In the genomic region with DNA sequence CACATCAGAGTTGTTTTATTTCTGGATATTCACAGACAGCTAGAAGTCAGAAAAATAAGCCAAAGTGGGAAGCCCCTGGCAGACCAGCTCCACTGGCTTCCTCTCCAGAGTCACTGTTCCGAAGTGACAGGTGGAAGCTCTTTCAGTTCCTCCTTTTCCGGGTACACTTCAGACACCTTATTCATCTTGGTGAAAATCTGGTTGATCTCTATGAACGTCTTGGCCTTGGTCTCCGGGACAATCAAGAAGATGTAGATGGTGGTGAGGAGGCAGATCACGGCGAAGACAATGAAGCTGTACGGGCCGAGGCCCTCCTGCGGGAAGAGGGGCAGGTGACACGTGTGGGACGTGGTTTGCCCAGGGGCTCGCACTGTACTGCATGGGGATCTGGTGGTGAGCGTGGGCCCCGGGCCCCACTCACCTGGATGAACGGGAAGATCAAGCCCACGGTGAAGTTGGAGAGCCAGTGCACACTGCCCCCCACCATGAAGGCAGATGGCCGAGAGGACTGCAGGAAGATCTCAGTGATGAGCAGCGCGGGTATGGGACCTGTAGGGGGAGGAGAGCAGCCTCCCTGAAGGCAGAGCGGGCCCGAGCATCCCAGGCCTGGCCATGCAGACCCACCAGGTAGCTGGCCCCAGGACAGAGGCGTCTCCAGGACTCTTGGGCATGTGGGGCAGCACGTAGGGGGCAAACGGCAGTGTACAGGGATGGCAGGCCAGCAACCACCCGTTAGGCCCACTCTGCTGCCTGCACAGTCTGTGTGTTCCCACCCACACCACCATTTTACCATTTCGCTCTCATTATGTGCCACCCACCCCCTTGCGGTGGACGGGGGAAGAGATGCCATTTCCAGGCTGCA, we compare ENCODE assay signal across 1 cellular context.
TF ChIP-seq lines count a peak whose summit lies in the region.

No MANE protein-coding gene starts in this region.

TF ChIP-seq in HepG2, 621 proteins besides CTCF, POLR2A, EP300 and RAD21:
- TF ChIP-seq, protein P1, sequence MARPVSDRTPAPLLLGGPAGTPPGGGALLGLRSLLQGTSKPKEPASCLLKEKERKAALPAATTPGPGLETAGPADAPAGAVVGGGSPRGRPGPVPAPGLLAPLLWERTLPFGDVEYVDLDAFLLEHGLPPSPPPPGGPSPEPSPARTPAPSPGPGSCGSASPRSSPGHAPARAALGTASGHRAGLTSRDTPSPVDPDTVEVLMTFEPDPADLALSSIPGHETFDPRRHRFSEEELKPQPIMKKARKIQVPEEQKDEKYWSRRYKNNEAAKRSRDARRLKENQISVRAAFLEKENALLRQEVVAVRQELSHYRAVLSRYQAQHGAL (CRISPR knock-in tag; IDR thresholded peaks at IDR 0.05; ENCODE audit: not compliant biosample characterization), result no peak
- TF ChIP-seq ATF5 (CRISPR knock-in tag; IDR thresholded peaks at IDR 0.05; ENCODE audit: low read depth) (no peak), ZNF607 (CRISPR knock-in tag; IDR thresholded peaks at IDR 0.05; ENCODE audit: borderline replicate concordance) (no peak), MATR3 (CRISPR knock-in tag; IDR thresholded peaks at IDR 0.05) (no peak), NRL (CRISPR knock-in tag; IDR thresholded peaks at IDR 0.05; ENCODE audit: borderline replicate concordance) (no peak), MYNN (CRISPR knock-in tag; IDR thresholded peaks at IDR 0.05; ENCODE audit: low read depth) (no peak), ZNF383 (CRISPR knock-in tag; IDR thresholded peaks at IDR 0.05; ENCODE audit: borderline replicate concordance) (no peak), ZNF275 (CRISPR knock-in tag; IDR thresholded peaks at IDR 0.05; ENCODE audit: borderline replicate concordance) (no peak)
